In genomic region chr14:66650491-66650911, GRCh38 we compare ENCODE assay signal across 10 cellular contexts.
DNase-seq lines count a peak whose midpoint lies in the region; ATAC-seq, FAIRE-seq and TF ChIP-seq lines count a peak whose summit lies in the region.
"Had no signal": no experiment of that assay in that cellular context is flagged by ENCODE, and none has a peak within 500 bp of the region (broad histone marks: within the 10 kb centered on the region; RNA-seq: fewer than 3 reads in every experiment).

No MANE protein-coding gene starts in this region.

- H3K4me3 ChIP-seq in left ventricle myocardium inferior (no peak overlapping the region), endodermal cell (ENCODE audit: low read length) (no peak overlapping the region), breast epithelium (no peak overlapping the region)
- H3K4me3 ChIP-seq: left lung had no signal

- no peaks in the 10 kb centered on the region for H3K36me3 Mint-ChIP-seq in endodermal cell (ENCODE audit: low read depth)

- DNase-seq in left ventricle myocardium inferior (no peak), Right ventricle myocardium inferior (ENCODE audit: missing footprints) (no peak), urothelium cell line (ENCODE audit: low spot score) (peak; percentile 32), endodermal cell (no peak), breast epithelium (ENCODE audit: low spot score in 2 of 2) (no peak)
- no peak for DNase-seq in stimulated activated CD8-positive, alpha-beta memory T cell treated with anti-CD3 and anti-CD28 coated beads, Interleukin-4, amount 100 ng/mL, for 48 hours
- DNase-seq: left lung, NCI-H2171 treated with DMSO at 0.1 percent for 48 hours had no signal

- intact Hi-C loops in left ventricle myocardium inferior (cut with micrococcal nuclease) = no loop called here
- intact Hi-C loops in Right ventricle myocardium inferior (cut with DNase I) = loop anchor here (5.0 kb wide), 1 partner anchor 143 kb away; the partner anchor contains the start of gene GPHN
- intact Hi-C loops in breast epithelium (cut with DNase I; ENCODE audit: low total_unique reads) = no loop called here

- H3K9ac ChIP-seq in endodermal cell (ENCODE audit: extremely low read depth, low read length, poor library complexity, severe bottlenecking) = no peak overlapping the region

- H3K27me3 ChIP-seq in left ventricle myocardium inferior (ENCODE audit: low read depth) (no peaks in the 10 kb centered on the region), endodermal cell (ENCODE audit: control insufficient read depth, insufficient read depth, low read length, poor library complexity, severe bottlenecking) (no peaks in the 10 kb centered on the region), breast epithelium (no peaks in the 10 kb centered on the region)
- H3K27me3 ChIP-seq: left lung had no signal

- H3K4me3 Mint-ChIP-seq in endodermal cell = no peak overlapping the region

- ATAC-seq in Right ventricle myocardium inferior (no peak), HG02840 (IDR thresholded peaks at IDR 0.05; ENCODE audit: low FRiP score, unreplicated experiment) (peak; percentile 60)
- ATAC-seq: left lung had no signal

- H3K27ac Mint-ChIP-seq in endodermal cell = no peak overlapping the region

- H3K9me3 ChIP-seq in left ventricle myocardium inferior (replicated peaks) (peaks cover under 1% of the 10 kb centered on the region), endodermal cell (ENCODE audit: control insufficient read depth, low read length) (peaks cover 5% of the 10 kb centered on the region), breast epithelium (peaks cover 0 to 3% of the 10 kb centered on the region in 2 donors)

- no peaks in the 10 kb centered on the region for H3K27me3 Mint-ChIP-seq in endodermal cell (ENCODE audit: insufficient read depth)

- TF ChIP-seq CTCF in left ventricle myocardium inferior (IDR thresholded peaks at IDR 0.05; ENCODE audit: borderline replicate concordance) (no peak), VCaP (conservative IDR thresholded peaks at IDR 0.05) (no peak), endodermal cell (conservative IDR thresholded peaks at IDR 0.05) (no peak), breast epithelium (IDR thresholded peaks at IDR 0.05) (no peak)

- peak overlapping the region; percentile 67 for H3K27ac ChIP-seq in left ventricle myocardium inferior (replicated peaks)
- H3K27ac ChIP-seq in VCaP = peak overlapping the region; percentile 41
- no peak overlapping the region for H3K27ac ChIP-seq in endodermal cell (ENCODE audit: low read depth, low read length)
- H3K27ac ChIP-seq in breast epithelium = no peak overlapping the region
- H3K27ac ChIP-seq: left lung had no signal

- peaks cover 2% of the 10 kb centered on the region for H3K9me3 Mint-ChIP-seq in endodermal cell

- H3K4me1 ChIP-seq in left ventricle myocardium inferior (peaks cover 35% of the 10 kb centered on the region), endodermal cell (ENCODE audit: control insufficient read depth, insufficient read depth, low read length) (no peaks in the 10 kb centered on the region), breast epithelium (no peaks in the 10 kb centered on the region)
- H3K4me1 ChIP-seq: left lung had no signal

- WGBS in endodermal cell (ENCODE audit: insufficient coverage in 1 of 2, insufficient read length in 1 of 2), 2 experiments = 93 to 100% methylated on average over 3 of the region's 3 CpGs

- H3K4me1 Mint-ChIP-seq in endodermal cell = peaks cover 9% of the 10 kb centered on the region

- FAIRE-seq in urothelium cell line (lab: Jason Lieb, UNC) = peak; percentile 94

- no peaks in the 10 kb centered on the region for H3K36me3 ChIP-seq in left ventricle myocardium inferior
- no peaks in the 10 kb centered on the region for H3K36me3 ChIP-seq in endodermal cell (ENCODE audit: control insufficient read depth, insufficient read depth, low read length)
- H3K36me3 ChIP-seq in breast epithelium = no peaks in the 10 kb centered on the region
- H3K36me3 ChIP-seq: left lung had no signal

- no peak for TF ChIP-seq POLR2A in breast epithelium (IDR thresholded peaks at IDR 0.05)

Comparison
In these comparisons a context has a peak if more than half of its experiments do, and no peak if none do; other contexts are left out.
1. H3K27ac ChIP-seq: peak in left ventricle myocardium inferior (single experiment) and VCaP (single experiment); none in endodermal cell (single experiment) and breast epithelium (0 of 2).